13 cellular contexts compared by ENCODE assay signal in the genomic region with DNA sequence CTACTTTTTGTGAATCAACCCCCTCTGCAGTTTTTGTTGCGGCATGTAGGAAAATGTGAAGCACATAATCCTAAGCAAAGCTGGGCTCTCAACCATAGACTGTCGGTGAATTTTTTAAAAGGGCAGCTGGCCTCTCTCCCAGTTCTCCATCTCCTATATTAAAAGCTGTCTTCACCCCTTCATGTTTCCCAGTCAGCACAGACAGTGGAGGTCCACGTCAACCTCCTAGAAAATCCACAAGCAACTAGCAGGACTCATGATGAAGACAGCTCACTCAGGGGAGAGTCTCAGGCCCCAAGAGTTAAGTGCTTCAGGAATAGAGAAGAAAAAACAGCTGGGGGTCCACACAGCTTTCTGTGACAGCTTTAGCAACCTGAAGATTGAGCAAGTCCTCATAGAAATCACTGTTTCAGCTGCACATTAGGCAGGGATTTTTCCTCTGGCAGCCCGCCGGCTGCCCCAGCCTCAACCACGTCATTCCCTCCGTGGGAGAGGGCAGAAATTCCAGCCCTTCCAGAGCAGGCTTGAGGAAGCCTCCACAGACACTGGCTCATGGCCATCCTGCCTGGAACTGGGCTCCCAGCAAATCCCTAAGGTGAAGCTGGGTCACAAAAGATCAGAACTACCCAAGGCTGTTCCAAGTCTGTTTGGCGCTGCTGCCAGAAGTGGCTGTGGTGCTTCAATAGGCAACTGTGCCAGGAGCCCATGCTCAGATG. TPM values are rescaled to one million over a fixed set of nuclear protein-coding genes. Genes with fewer than 3 reads are reported as not detected.
DNase-seq lines count a peak whose midpoint lies in the region; ATAC-seq, FAIRE-seq and TF ChIP-seq lines count a peak whose summit lies in the region.
"Had no signal": no experiment of that assay in that cellular context is flagged by ENCODE, and none has a peak within 500 bp of the region (broad histone marks: within the 10 kb centered on the region; RNA-seq: fewer than 3 reads in every experiment).

No MANE protein-coding gene starts in this region.

- peaks cover 24% of the 10 kb centered on the region for H3K79me2 ChIP-seq in smooth muscle cell (ENCODE audit: low read depth)

- H3K27ac ChIP-seq in kidney (ENCODE audit: low read depth in 2 of 2, low read length in 2 of 2) (no peak overlapping the region), smooth muscle cell (ENCODE audit: low read depth) (peak overlapping the region; percentile 81)

- H2AFZ ChIP-seq in smooth muscle cell (ENCODE audit: low read depth): no peak overlapping the region

- no peak overlapping the region for H3K4me3 Mint-ChIP-seq in activated T-cell treated with anti-CD3 and anti-CD28 coated beads, Interleukin-2, amount 50 U/mL, for 72 hours
- H3K4me3 Mint-ChIP-seq: T-helper 17 cell had no signal

- FAIRE-seq in kidney (lab: Jason Lieb, UNC) (no peak), urothelium cell line (lab: Jason Lieb, UNC) (no peak)

- peaks cover 7% of the 10 kb centered on the region for H4K20me1 ChIP-seq in smooth muscle cell (ENCODE audit: low read depth)

- peaks cover 22% of the 10 kb centered on the region for H3K27me3 Mint-ChIP-seq in activated T-cell treated with anti-CD3 and anti-CD28 coated beads, Interleukin-2, amount 50 U/mL, for 72 hours (ENCODE audit: low read depth)

- H3K4me2 ChIP-seq in smooth muscle cell: peak overlapping the region; percentile 49

- no peak overlapping the region for H3K9ac ChIP-seq in kidney (ENCODE audit: low read length in 2 of 2)
- H3K9ac ChIP-seq in smooth muscle cell (ENCODE audit: low read depth): no peak overlapping the region

- H3K27ac Mint-ChIP-seq in activated T-cell treated with anti-CD3 and anti-CD28 coated beads, Interleukin-2, amount 50 U/mL, for 72 hours: no peak overlapping the region
- H3K27ac Mint-ChIP-seq: T-helper 17 cell had no signal

- peaks cover 0 to 2% of the 10 kb centered on the region in 2 donors for H3K36me3 Mint-ChIP-seq in activated T-cell treated with anti-CD3 and anti-CD28 coated beads, Interleukin-2, amount 50 U/mL, for 72 hours (ENCODE audit: insufficient read depth in 2 of 2)

- H3K4me3 ChIP-seq in kidney (ENCODE audit: low read length in 2 of 2) (no peak overlapping the region), smooth muscle cell (no peak overlapping the region)
- H3K4me3 ChIP-seq: dorsolateral prefrontal cortex had no signal

- DNase-seq in ELR (ENCODE audit: low read depth): peak; percentile 32
- peak; percentile 26 for DNase-seq in cerebellum (ENCODE audit: low spot score)
- peak; percentile 85 for DNase-seq in kidney
- no peak for DNase-seq in smooth muscle cell (lab: John Stamatoyannopoulos, UW; ENCODE audit: unreplicated experiment)
- DNase-seq in erythroblast (lab: John Stamatoyannopoulos, UW): no peak
- no peak for DNase-seq in urothelium cell line (ENCODE audit: low spot score)
- no peak for DNase-seq in activated T-cell treated with anti-CD3 and anti-CD28 coated beads, Interleukin-2, amount 50 U/mL, for 72 hours
- DNase-seq: activated CD8-positive, alpha-beta memory T cell treated with anti-CD3 and anti-CD28 coated beads, Interleukin-2, amount 50 U/mL, for 48 hours; Calu3; NCI-H524 treated with DMSO at 0.1 percent for 48 hours; T-helper 17 cell had no signal

- H3K9me3 ChIP-seq in kidney (ENCODE audit: control insufficient read depth in 1 of 2, low read length in 2 of 2) (no peaks in the 10 kb centered on the region), smooth muscle cell (replicated peaks; ENCODE audit: low read depth) (no peaks in the 10 kb centered on the region)

- H3K4me1 Mint-ChIP-seq in activated T-cell treated with anti-CD3 and anti-CD28 coated beads, Interleukin-2, amount 50 U/mL, for 72 hours (ENCODE audit: low read depth): no peaks in the 10 kb centered on the region
- H3K4me1 Mint-ChIP-seq: T-helper 17 cell had no signal

- H3K9me3 Mint-ChIP-seq in activated T-cell treated with anti-CD3 and anti-CD28 coated beads, Interleukin-2, amount 50 U/mL, for 72 hours: no peaks in the 10 kb centered on the region

- H3F3A ChIP-seq in smooth muscle cell (ENCODE audit: low read depth): no peaks in the 10 kb centered on the region

- TF ChIP-seq CTCF in kidney (IDR thresholded peaks at IDR 0.05; ENCODE audit: borderline replicate concordance, extremely low read depth, insufficient read depth) (no peak), smooth muscle cell (IDR thresholded peaks at IDR 0.05; ENCODE audit: borderline replicate concordance, insufficient read depth, poor library complexity, severe bottlenecking) (no peak)

- 61% methylated on average over 8 of the region's 8 CpGs for WGBS in smooth muscle cell (ENCODE audit: low lambda C conversion rate)

- no peaks in the 10 kb centered on the region for H3K27me3 ChIP-seq in smooth muscle cell (ENCODE audit: low read depth)

- H3K36me3 ChIP-seq in kidney (ENCODE audit: control insufficient read depth in 1 of 2, insufficient read depth in 2 of 2, low read length in 2 of 2) (no peaks in the 10 kb centered on the region), smooth muscle cell (ENCODE audit: low read depth) (no peaks in the 10 kb centered on the region)

- H3K4me1 ChIP-seq in kidney (ENCODE audit: control insufficient read depth in 1 of 2, insufficient read depth in 1 of 2, low read depth in 1 of 2, low read length in 2 of 2) (no peaks in the 10 kb centered on the region), smooth muscle cell (ENCODE audit: low read depth) (no peaks in the 10 kb centered on the region)

- intact Hi-C loops in kidney (cut with DNase I): no loop called here

- no peak for TF ChIP-seq POLR2A in erythroblast (IDR thresholded peaks at IDR 0.05; ENCODE audit: low read length)

- no peak for ATAC-seq in HG03095 (IDR thresholded peaks at IDR 0.05; ENCODE audit: unreplicated experiment)
- no peak for ATAC-seq in activated T-cell treated with anti-CD3 and anti-CD28 coated beads, Interleukin-2, amount 50 U/mL, for 72 hours (replicated peaks in 1 of 2)
- ATAC-seq: T-helper 17 cell had no signal

RNA-seq across cellular contexts. Expression of a gene that starts 15.3 kb away (rescaled TPM):
- total RNA-seq in cerebellum: 59.3 TPM
- 4.2 TPM for total RNA-seq in kidney
- 1.4 TPM for polyA plus RNA-seq in kidney (ENCODE audit: insufficient read depth, low read depth, low replicate concordance)
- total RNA-seq in smooth muscle cell: 9.7 and 9.9 TPM in 2 replicates
- 23.3 and 25.4 TPM in 2 replicates for polyA plus RNA-seq in smooth muscle cell
- 1 to 10 TPM; 1.4 to 4.5 TPM for total RNA-seq in activated T-cell treated with anti-CD3 and anti-CD28 coated beads, Interleukin-2, amount 50 U/mL, for 72 hours

RNA-seq across cellular contexts. Expression of a gene that starts 57.3 kb away (rescaled TPM):
- 46.5 TPM for total RNA-seq in cerebellum
- total RNA-seq in kidney: 26.3 TPM
- 20.7 TPM for polyA plus RNA-seq in kidney (ENCODE audit: insufficient read depth, low read depth, low replicate concordance)
- total RNA-seq in smooth muscle cell: 33.4 and 45.9 TPM in 2 replicates
- 31.0 and 38.9 TPM in 2 replicates for polyA plus RNA-seq in smooth muscle cell
- total RNA-seq in activated T-cell treated with anti-CD3 and anti-CD28 coated beads, Interleukin-2, amount 50 U/mL, for 72 hours: 10 to 100 TPM; 67.5 to 68.3 TPM

Comparison
In these comparisons a context has a peak if more than half of its experiments do, and no peak if none do; other contexts are left out.
1. DNase-seq: peak in ELR (single experiment), cerebellum (single experiment) and kidney (single experiment); none in smooth muscle cell (single experiment), erythroblast (0 of 2), urothelium cell line (single experiment) and activated T-cell treated with anti-CD3 and anti-CD28 coated beads, Interleukin-2, amount 50 U/mL, for 72 hours (0 of 2).